Comparison of ENCODE assay signal across 11 cellular contexts in genomic region chr11:110121204-110121603, GRCh38. TPM values are rescaled to one million over a fixed set of nuclear protein-coding genes. Genes with fewer than 3 reads are reported as not detected.
DNase-seq lines count a peak whose midpoint lies in the region; ATAC-seq, FAIRE-seq and TF ChIP-seq lines count a peak whose summit lies in the region.
"Had no signal": no experiment of that assay in that cellular context is flagged by ENCODE, and none has a peak within 500 bp of the region (broad histone marks: within the 10 kb centered on the region; RNA-seq: fewer than 3 reads in every experiment).

No MANE protein-coding gene starts in this region.

- H3K9me3 ChIP-seq in esophagus squamous epithelium: no peaks in the 10 kb centered on the region
- H3K9me3 ChIP-seq: spleen had no signal

- no peaks in the 10 kb centered on the region for H3K9me2 ChIP-seq in GM23338 (ENCODE audit: insufficient read depth)

- H3K27ac ChIP-seq in esophagus squamous epithelium (no peak overlapping the region), GM23338 (ENCODE audit: low read depth) (no peak overlapping the region)
- H3K27ac ChIP-seq: spleen had no signal

- DNase-seq in A172 (ENCODE audit: low spot score) (peak; percentile 8), GM12892 (ENCODE audit: insufficient read length) (no peak), fibroblast of the conjunctiva (ENCODE audit: low read depth) (peak; percentile 29), middle frontal gyrus (ENCODE audit: extremely low spot score, low spot score) (no peak), esophagus squamous epithelium (lab: John Stamatoyannopoulos, UW) (no peak), GM23338 (ENCODE audit: low spot score) (no peak)
- DNase-seq: C1 segment of cervical spinal cord, spleen had no signal

- TF ChIP-seq POLR2A in GM12892 (IDR thresholded peaks at IDR 0.05; ENCODE audit: low read depth, low read length) (no peak), esophagus squamous epithelium (IDR thresholded peaks at IDR 0.05) (no peak)

- H3K9me3 Mint-ChIP-seq in GM23338: no peaks in the 10 kb centered on the region
- H3K9me3 Mint-ChIP-seq: natural killer cell treated with Interleukin-12 subunit alpha and Interleukin-12 subunit beta and Interleukin-15 and Interleukin-18, amount 100 ng/mL, for 72 hours had no signal

- H3F3A ChIP-seq in GM23338 (replicated peaks; ENCODE audit: low read depth): no peaks in the 10 kb centered on the region

- no peaks in the 10 kb centered on the region for H3K27me3 ChIP-seq in esophagus squamous epithelium
- H3K27me3 ChIP-seq in GM23338 (ENCODE audit: insufficient read depth): no peaks in the 10 kb centered on the region
- H3K27me3 ChIP-seq: spleen had no signal

- TF ChIP-seq CTCF in esophagus squamous epithelium (IDR thresholded peaks at IDR 0.05) (no peak), GM23338 (conservative IDR thresholded peaks at IDR 0.05; ENCODE audit: low read depth in 2 of 2) (no peak)

- peak; percentile 38 for FAIRE-seq in GM12892 (lab: Jason Lieb, UNC)

- H3K36me3 ChIP-seq in esophagus squamous epithelium (no peaks in the 10 kb centered on the region), GM23338 (ENCODE audit: insufficient read depth) (no peaks in the 10 kb centered on the region)
- H3K36me3 ChIP-seq: spleen had no signal

- no peak overlapping the region for H3K4me2 ChIP-seq in GM23338

- H2AFZ ChIP-seq in GM23338: no peak overlapping the region

- H3K4me3 ChIP-seq in esophagus squamous epithelium (no peak overlapping the region), GM23338 (no peak overlapping the region)
- H3K4me3 ChIP-seq: spleen had no signal

- intact Hi-C loops in esophagus squamous epithelium (cut with DNase I): no loop called here

- WGBS in esophagus squamous epithelium, 2 donors: 11 to 26% methylated on average over 4 of the region's 4 CpGs

- H3K4me1 Mint-ChIP-seq in GM23338: peaks cover 27% of the 10 kb centered on the region

- ATAC-seq in SK-N-SH treated with all-trans-retinoic acid at 6 μM for 48 hours (peak; percentile 87), GM19023 (IDR thresholded peaks at IDR 0.05; ENCODE audit: unreplicated experiment) (no peak), GM23338 (no peak)
- ATAC-seq: natural killer cell treated with Interleukin-12 subunit alpha and Interleukin-12 subunit beta and Interleukin-15 and Interleukin-18, amount 100 ng/mL, for 72 hours had no signal

- H4K20me1 ChIP-seq in GM23338 (replicated peaks; ENCODE audit: insufficient read depth): no peaks in the 10 kb centered on the region

- peaks cover 0 to 16% (median 0%) of the 10 kb centered on the region in 3 donors for H3K4me1 ChIP-seq in esophagus squamous epithelium
- peaks cover 4% of the 10 kb centered on the region; the same call in 1 of the 2 replicates for H3K4me1 ChIP-seq in GM23338 (ENCODE audit: insufficient read depth)
- H3K4me1 ChIP-seq: spleen had no signal

- H3K27ac Mint-ChIP-seq in GM23338: no peak overlapping the region
- H3K27ac Mint-ChIP-seq: natural killer cell treated with Interleukin-12 subunit alpha and Interleukin-12 subunit beta and Interleukin-15 and Interleukin-18, amount 100 ng/mL, for 72 hours had no signal

- no peak overlapping the region for H3K4me3 Mint-ChIP-seq in GM23338
- H3K4me3 Mint-ChIP-seq: natural killer cell treated with Interleukin-12 subunit alpha and Interleukin-12 subunit beta and Interleukin-15 and Interleukin-18, amount 100 ng/mL, for 72 hours had no signal

- H3K36me3 Mint-ChIP-seq in GM23338 (ENCODE audit: low read depth): peaks cover 3% of the 10 kb centered on the region; the same call in 1 of the 3 replicates
- H3K36me3 Mint-ChIP-seq: natural killer cell treated with Interleukin-12 subunit alpha and Interleukin-12 subunit beta and Interleukin-15 and Interleukin-18, amount 100 ng/mL, for 72 hours had no signal

- H3K27me3 Mint-ChIP-seq in GM23338 (ENCODE audit: insufficient read depth, low read depth, poor library complexity): peaks cover 1% of the 10 kb centered on the region

- no peaks in the 10 kb centered on the region; the same call in 1 of the 2 replicates for H3K79me2 ChIP-seq in GM23338 (replicated peaks; ENCODE audit: insufficient read depth)

TF ChIP-seq in SK-N-SH treated with all-trans-retinoic acid at 6 μM for 48 hours, 23 proteins besides CTCF, POLR2A, EP300 and RAD21 (continues in another document):
- no peak for TF ChIP-seq ZFP3 (CRISPR knock-in tag; IDR thresholded peaks at IDR 0.05)
- TF ChIP-seq ZNF565 (CRISPR knock-in tag; conservative IDR thresholded peaks at IDR 0.05; ENCODE audit: low read depth): no peak
- TF ChIP-seq PATZ1 (CRISPR knock-in tag; IDR thresholded peaks at IDR 0.05; ENCODE audit: borderline replicate concordance): no peak
- TF ChIP-seq RARB (CRISPR knock-in tag; IDR thresholded peaks at IDR 0.05): no peak
- TF ChIP-seq POU6F1 (CRISPR knock-in tag; IDR thresholded peaks at IDR 0.05; ENCODE audit: borderline replicate concordance, low read depth): no peak
- TF ChIP-seq SNAI2 (CRISPR knock-in tag; IDR thresholded peaks at IDR 0.05): no peak
- TF ChIP-seq ZC3H10 (CRISPR knock-in tag; IDR thresholded peaks at IDR 0.05): no peak

TF ChIP-seq in GM23338, 12 proteins besides CTCF, POLR2A, EP300 and RAD21:
- no peak for TF ChIP-seq REST (IDR thresholded peaks at IDR 0.05; ENCODE audit: unreplicated experiment)
- TF ChIP-seq ZNF114 (CRISPR knock-in tag; IDR thresholded peaks at IDR 0.05): no peak
- TF ChIP-seq ETS1 (IDR thresholded peaks at IDR 0.05): no peak
- TF ChIP-seq POLR2AphosphoS5 (IDR thresholded peaks at IDR 0.05; ENCODE audit: low read depth): no peak
- no peak for TF ChIP-seq JUNB (IDR thresholded peaks at IDR 0.05; ENCODE audit: unreplicated experiment)
- no peak for TF ChIP-seq EZH2 (IDR thresholded peaks at IDR 0.05; ENCODE audit: low read depth, unreplicated experiment)
- no peak for TF ChIP-seq ZNF331 (CRISPR knock-in tag; IDR thresholded peaks at IDR 0.05; ENCODE audit: low read depth)

RNA-seq across cellular contexts. Expression of gene ZC3H12C, which starts 28.0 kb away (rescaled TPM):
- 3.7 and 5.2 TPM in 2 replicates for total RNA-seq in A172 (2014; rRNA removed; shearing (Covaris generic))
- polyA plus RNA-seq in GM12892 (2012; ENCODE audit: missing spikeins): 15.0 TPM
- total RNA-seq in esophagus squamous epithelium: 10 to 100 TPM in 1 of 4 donors, 1 to 10 TPM in 3; 5.5 to 10.1 (median 7.8) TPM
- 2.4 and 2.6 TPM in 2 replicates for total RNA-seq in GM23338 (2014; rRNA removed; shearing (Covaris generic))
- 0.38 and 0.55 TPM in 2 replicates for polyA plus RNA-seq in GM23338 (2016; fragmentation: Nextera tagmentation; extraction: Ambion mirVana)

Comparison
In these comparisons a context has a peak if more than half of its experiments do, and no peak if none do; other contexts are left out.
1. DNase-seq: peak in A172 (single experiment) and fibroblast of the conjunctiva (single experiment); none in GM12892 (single experiment), middle frontal gyrus (single experiment), esophagus squamous epithelium (single experiment) and GM23338 (single experiment).